ENCODE assay signal across 20 cellular contexts in the genomic region with DNA sequence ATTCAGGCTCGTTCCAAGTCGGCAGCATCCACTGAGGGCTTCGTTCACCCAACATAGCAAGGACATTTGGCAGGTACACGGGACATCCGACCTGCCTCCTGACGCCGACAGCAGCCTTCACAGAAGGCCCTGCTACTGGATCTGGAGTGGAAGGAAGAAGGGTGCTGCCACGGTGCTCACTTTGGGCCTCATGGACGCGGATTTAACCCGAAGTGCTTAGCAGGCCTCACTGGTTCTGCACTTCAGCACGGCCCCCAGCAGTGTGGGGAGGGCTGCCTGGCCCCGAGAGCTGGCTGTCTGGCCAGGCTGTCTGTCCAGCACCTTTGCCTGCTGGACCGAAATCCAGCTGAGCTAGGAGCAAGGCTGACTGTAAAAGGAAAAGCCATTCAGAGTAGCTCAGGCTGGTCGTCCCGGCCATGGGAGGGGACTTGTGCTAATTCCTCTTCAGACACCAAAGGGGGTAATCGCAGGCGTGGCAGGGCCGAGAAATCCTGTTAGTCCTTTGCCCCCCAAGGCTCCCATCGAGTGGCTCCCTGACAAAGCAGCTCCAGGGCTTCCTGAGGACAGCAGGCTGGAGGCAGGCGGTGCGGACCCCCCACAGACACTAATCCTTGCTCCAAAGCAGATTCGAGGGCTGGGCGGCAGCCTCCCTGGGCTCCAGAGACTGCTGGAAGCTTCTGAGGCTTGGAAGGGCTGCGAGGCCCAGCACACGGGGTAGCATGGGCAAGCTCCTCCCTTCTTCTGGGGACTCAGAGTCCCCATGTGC. TPM values are rescaled to one million over a fixed set of nuclear protein-coding genes. Genes with fewer than 3 reads are reported as not detected.
DNase-seq lines count a peak whose midpoint lies in the region; ATAC-seq and TF ChIP-seq lines count a peak whose summit lies in the region.
"Had no signal": no experiment of that assay in that cellular context is flagged by ENCODE, and none has a peak within 500 bp of the region (broad histone marks: within the 10 kb centered on the region; RNA-seq: fewer than 3 reads in every experiment).

No MANE protein-coding gene starts in this region.

- peak overlapping the region; percentile 81 for H3K27ac ChIP-seq in WERI-Rb-1
- no peak overlapping the region for H3K27ac ChIP-seq in ovary

- TF ChIP-seq EP300 in ovary (IDR thresholded peaks at IDR 0.05) = no peak

- H3K9me3 Mint-ChIP-seq in CD14-positive monocyte = peaks cover 0 to 8% (median 4%) of the 10 kb centered on the region in 7 donors
- H3K9me3 Mint-ChIP-seq: activated naive CD4-positive, alpha-beta T cell treated with anti-CD3 and anti-CD28 coated beads, Interleukin-2, amount 50 U/mL, for 24 hours had no signal

- H3K27ac Mint-ChIP-seq in CD14-positive monocyte = no peak overlapping the region
- H3K27ac Mint-ChIP-seq: activated naive CD4-positive, alpha-beta T cell treated with anti-CD3 and anti-CD28 coated beads, Interleukin-2, amount 50 U/mL, for 24 hours; CD4-positive, CD25-positive, alpha-beta regulatory T cell had no signal

- intact Hi-C loops in CD14-positive monocyte (cut with micrococcal nuclease) = loop anchor here in 1 of 2 donors (5.0 kb wide), 1 partner anchor 143 kb away; no protein-coding TSS in a partner anchor
- intact Hi-C loops in ovary (cut with DNase I) = no loop called here

- no peaks in the 10 kb centered on the region for H3K9me3 ChIP-seq in WERI-Rb-1 (ENCODE audit: severe bottlenecking)
- H3K9me3 ChIP-seq in ovary = no peaks in the 10 kb centered on the region

- no peak overlapping the region for H3K4me3 Mint-ChIP-seq in CD14-positive monocyte
- H3K4me3 Mint-ChIP-seq: activated naive CD4-positive, alpha-beta T cell treated with anti-CD3 and anti-CD28 coated beads, Interleukin-2, amount 50 U/mL, for 24 hours; CD4-positive, CD25-positive, alpha-beta regulatory T cell had no signal

- H3K36me3 Mint-ChIP-seq in CD14-positive monocyte = no peaks in the 10 kb centered on the region
- H3K36me3 Mint-ChIP-seq: activated naive CD4-positive, alpha-beta T cell treated with anti-CD3 and anti-CD28 coated beads, Interleukin-2, amount 50 U/mL, for 24 hours had no signal

- WGBS in ovary, 3 donors = 79 to 86% (median 85%) methylated on average over 26 of the region's 26 CpGs

- peak; percentile 41 for DNase-seq in CD14-positive monocyte (ENCODE audit: low spot score)
- peak; percentile 94 for DNase-seq in WERI-Rb-1
- DNase-seq in islet precursor cell = peak; percentile 63
- peak; percentile 10 to 35 (median 19) for DNase-seq in ovary
- no peak for DNase-seq in hepatic stellate cell (ENCODE audit: low spot score)
- DNase-seq in NCI-H1417 treated with DMSO at 0.1 percent for 48 hours (lab: John Stamatoyannopoulos, UW) = no peak
- DNase-seq in GM19238 (ENCODE audit: insufficient read length, low spot score) = no peak
- DNase-seq: anterior cingulate cortex; CD4-positive, CD25-positive, alpha-beta regulatory T cell; central memory CD4-positive, alpha-beta T cell; head of caudate nucleus; MM.1S; NCI-H345; SK-N-SH; T-helper 2 cell had no signal

- H3K4me1 Mint-ChIP-seq in CD14-positive monocyte = peaks cover 9% of the 10 kb centered on the region
- H3K4me1 Mint-ChIP-seq: activated naive CD4-positive, alpha-beta T cell treated with anti-CD3 and anti-CD28 coated beads, Interleukin-2, amount 50 U/mL, for 24 hours had no signal

- no peak overlapping the region for H3K4me3 ChIP-seq in WERI-Rb-1 (ENCODE audit: low read depth, low read length)
- H3K4me3 ChIP-seq in ovary = no peak overlapping the region
- H3K4me3 ChIP-seq: K562, lung had no signal

- H3K27me3 ChIP-seq in WERI-Rb-1 (ENCODE audit: insufficient read depth, low read depth, severe bottlenecking) (no peaks in the 10 kb centered on the region), ovary (no peaks in the 10 kb centered on the region)

- no peak for ATAC-seq in GM18520 (IDR thresholded peaks at IDR 0.05; ENCODE audit: unreplicated experiment)
- ATAC-seq: HCT116, K562 had no signal

- H3K4me1 ChIP-seq in ovary (ENCODE audit: insufficient read depth) = peaks cover 6% of the 10 kb centered on the region

- H3K27me3 Mint-ChIP-seq in CD14-positive monocyte (ENCODE audit: low read depth in 3 of 3) = peaks cover 18 to 39% (median 18%) of the 10 kb centered on the region in 3 donors
- H3K27me3 Mint-ChIP-seq: activated naive CD4-positive, alpha-beta T cell treated with anti-CD3 and anti-CD28 coated beads, Interleukin-2, amount 50 U/mL, for 24 hours had no signal

- no peak for TF ChIP-seq CTCF in CD14-positive monocyte (IDR thresholded peaks at IDR 0.05)
- no peak for TF ChIP-seq CTCF in WERI-Rb-1 (IDR thresholded peaks at IDR 0.05; ENCODE audit: low read depth, low read length)
- no peak for TF ChIP-seq CTCF in ovary (IDR thresholded peaks at IDR 0.05)

- H3K36me3 ChIP-seq in WERI-Rb-1 (no peaks in the 10 kb centered on the region), ovary (no peaks in the 10 kb centered on the region)

- TF ChIP-seq POLR2A in ovary (IDR thresholded peaks at IDR 0.05) = no peak

RNA-seq across cellular contexts. Expression of gene RXRA, which starts 11.1 kb away (rescaled TPM):
- polyA plus RNA-seq in CD14-positive monocyte (10 to 100 TPM; 15.8 to 23.2 TPM), ovary (10 to 100 TPM; 12.4 to 53.2 TPM)
- total RNA-seq in ovary = 10 to 100 TPM; 23.0 to 82.2 (median 71.8) TPM

Comparison
In these comparisons a context has a peak if more than half of its experiments do, and no peak if none do; other contexts are left out.
1. DNase-seq: peak in CD14-positive monocyte (single experiment), WERI-Rb-1 (single experiment), islet precursor cell (single experiment) and ovary (5 of 5); none in hepatic stellate cell (single experiment), NCI-H1417 treated with DMSO at 0.1 percent for 48 hours (single experiment) and GM19238 (single experiment).